ENCODE assay signal across 1 cellular context in the genomic region with DNA sequence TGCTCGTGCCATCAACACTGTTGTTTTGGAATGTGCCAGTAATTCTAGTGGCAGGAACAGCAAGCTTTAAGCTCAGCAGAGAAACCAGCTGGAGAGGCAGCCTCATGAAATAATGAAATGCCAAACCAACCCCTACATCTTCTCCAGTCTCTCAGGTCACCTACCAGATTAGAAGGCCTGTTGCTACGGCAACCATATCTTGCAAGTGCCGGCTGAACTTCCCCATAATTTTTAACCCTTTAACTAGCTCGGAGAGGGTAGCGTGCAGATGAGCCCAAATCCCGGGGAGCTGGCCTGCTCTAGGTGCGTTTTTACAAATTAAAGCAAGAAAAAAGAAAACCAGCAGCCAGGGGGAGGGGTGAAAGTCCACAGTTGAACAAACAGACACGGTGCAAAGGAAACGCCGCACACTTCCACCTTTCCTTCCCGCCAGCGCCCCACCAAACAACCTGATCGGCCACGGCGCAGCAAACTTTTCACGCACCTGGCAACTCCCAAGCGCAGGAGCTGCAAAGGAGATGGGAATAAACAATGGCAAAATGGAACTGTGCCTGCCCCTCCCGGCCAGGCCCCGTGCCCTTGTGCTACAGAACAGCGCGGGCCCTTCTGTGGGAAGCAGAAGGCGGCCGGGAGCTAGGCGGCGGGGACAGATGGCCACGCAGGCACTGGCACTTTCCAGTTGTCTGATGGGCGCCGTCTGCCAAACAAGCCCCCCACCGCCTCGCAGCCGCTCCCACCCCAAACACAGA.
TF ChIP-seq lines count a peak whose summit lies in the region.

No MANE protein-coding gene starts in this region.

TF ChIP-seq in GM23338, 12 proteins besides CTCF, POLR2A, EP300 and RAD21 (continued from another document):
- TF ChIP-seq, protein P1, sequence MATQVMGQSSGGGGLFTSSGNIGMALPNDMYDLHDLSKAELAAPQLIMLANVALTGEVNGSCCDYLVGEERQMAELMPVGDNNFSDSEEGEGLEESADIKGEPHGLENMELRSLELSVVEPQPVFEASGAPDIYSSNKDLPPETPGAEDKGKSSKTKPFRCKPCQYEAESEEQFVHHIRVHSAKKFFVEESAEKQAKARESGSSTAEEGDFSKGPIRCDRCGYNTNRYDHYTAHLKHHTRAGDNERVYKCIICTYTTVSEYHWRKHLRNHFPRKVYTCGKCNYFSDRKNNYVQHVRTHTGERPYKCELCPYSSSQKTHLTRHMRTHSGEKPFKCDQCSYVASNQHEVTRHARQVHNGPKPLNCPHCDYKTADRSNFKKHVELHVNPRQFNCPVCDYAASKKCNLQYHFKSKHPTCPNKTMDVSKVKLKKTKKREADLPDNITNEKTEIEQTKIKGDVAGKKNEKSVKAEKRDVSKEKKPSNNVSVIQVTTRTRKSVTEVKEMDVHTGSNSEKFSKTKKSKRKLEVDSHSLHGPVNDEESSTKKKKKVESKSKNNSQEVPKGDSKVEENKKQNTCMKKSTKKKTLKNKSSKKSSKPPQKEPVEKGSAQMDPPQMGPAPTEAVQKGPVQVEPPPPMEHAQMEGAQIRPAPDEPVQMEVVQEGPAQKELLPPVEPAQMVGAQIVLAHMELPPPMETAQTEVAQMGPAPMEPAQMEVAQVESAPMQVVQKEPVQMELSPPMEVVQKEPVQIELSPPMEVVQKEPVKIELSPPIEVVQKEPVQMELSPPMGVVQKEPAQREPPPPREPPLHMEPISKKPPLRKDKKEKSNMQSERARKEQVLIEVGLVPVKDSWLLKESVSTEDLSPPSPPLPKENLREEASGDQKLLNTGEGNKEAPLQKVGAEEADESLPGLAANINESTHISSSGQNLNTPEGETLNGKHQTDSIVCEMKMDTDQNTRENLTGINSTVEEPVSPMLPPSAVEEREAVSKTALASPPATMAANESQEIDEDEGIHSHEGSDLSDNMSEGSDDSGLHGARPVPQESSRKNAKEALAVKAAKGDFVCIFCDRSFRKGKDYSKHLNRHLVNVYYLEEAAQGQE (IDR thresholded peaks at IDR 0.05; ENCODE audit: unreplicated experiment), result no peak
- no peak for TF ChIP-seq EZH2phosphoT487 (IDR thresholded peaks at IDR 0.05; ENCODE audit: unreplicated experiment)
